Comparison of ENCODE assay signal across 8 cellular contexts in the genomic region with DNA sequence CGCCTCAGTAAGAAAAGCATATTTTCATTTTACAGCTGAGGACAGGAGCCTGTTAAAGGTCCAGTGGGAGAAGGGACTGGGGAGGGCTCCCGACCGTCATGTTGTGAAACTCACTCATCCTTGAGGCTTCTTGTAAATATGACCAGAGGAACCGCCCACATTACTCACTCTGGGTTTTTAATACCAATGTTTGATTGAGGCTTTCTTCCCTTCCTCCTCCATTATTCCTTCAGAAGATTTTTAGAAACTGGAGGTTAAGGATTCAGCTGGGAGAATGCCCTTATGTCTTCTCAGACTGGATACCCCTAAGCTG.
DNase-seq lines count a peak whose midpoint lies in the region; ATAC-seq and TF ChIP-seq lines count a peak whose summit lies in the region.

No MANE protein-coding gene starts in this region.

- no peaks in the 10 kb centered on the region for H3K9me3 Mint-ChIP-seq in activated T-cell treated with anti-CD3 and anti-CD28 coated beads, Interleukin-2, amount 50 U/mL, for 72 hours
- no peaks in the 10 kb centered on the region for H3K9me3 Mint-ChIP-seq in activated naive CD4-positive, alpha-beta T cell treated with anti-CD3 and anti-CD28 coated beads for 36 hours
- H3K9me3 Mint-ChIP-seq in endothelial cell (ENCODE audit: unreplicated experiment): no peaks in the 10 kb centered on the region

- H3K27me3 Mint-ChIP-seq in activated T-cell treated with anti-CD3 and anti-CD28 coated beads, Interleukin-2, amount 50 U/mL, for 72 hours (ENCODE audit: low read depth): no peaks in the 10 kb centered on the region
- no peaks in the 10 kb centered on the region for H3K27me3 Mint-ChIP-seq in activated naive CD4-positive, alpha-beta T cell treated with anti-CD3 and anti-CD28 coated beads for 36 hours (ENCODE audit: low read depth)
- peaks cover 2% of the 10 kb centered on the region for H3K27me3 Mint-ChIP-seq in endothelial cell (ENCODE audit: unreplicated experiment)

- TF ChIP-seq CTCF in fibroblast of villous mesenchyme (IDR thresholded peaks at IDR 0.05; ENCODE audit: insufficient read depth, low read depth, low read length) (no peak), GM20000 (IDR thresholded peaks at IDR 0.05; ENCODE audit: extremely low read depth, missing control alignments) (no peak), endothelial cell (IDR thresholded peaks at IDR 0.05; ENCODE audit: unreplicated experiment) (no peak)

- intact Hi-C loops in activated naive CD4-positive, alpha-beta T cell treated with anti-CD3 and anti-CD28 coated beads for 36 hours (cut with micrococcal nuclease): loop anchor here (2.0 kb wide), 1 partner anchor 25 kb away; no protein-coding TSS in a partner anchor

- DNase-seq in CMK (ENCODE audit: low read depth) (peak; percentile 9), fibroblast of villous mesenchyme (ENCODE audit: low read depth) (peak; percentile 91), GM20000 (ENCODE audit: low spot score) (no peak), endothelial cell (ENCODE audit: low spot score) (no peak)
- no peak for DNase-seq in activated T-cell treated with anti-CD3 and anti-CD28 coated beads, Interleukin-2, amount 50 U/mL, for 72 hours
- DNase-seq in activated naive CD4-positive, alpha-beta T cell treated with anti-CD3 and anti-CD28 coated beads for 36 hours: no peak

- no peak overlapping the region for H3K4me3 ChIP-seq in fibroblast of villous mesenchyme (ENCODE audit: low read depth, low read length)

- ATAC-seq in GM21447 (IDR thresholded peaks at IDR 0.05; ENCODE audit: unreplicated experiment) (peak; percentile 50), HG03565 (IDR thresholded peaks at IDR 0.05; ENCODE audit: unreplicated experiment) (peak; percentile 47)
- ATAC-seq in activated T-cell treated with anti-CD3 and anti-CD28 coated beads, Interleukin-2, amount 50 U/mL, for 72 hours (replicated peaks in 1 of 2): no peak

- peaks cover 2 to 3% of the 10 kb centered on the region in 2 donors for H3K36me3 Mint-ChIP-seq in activated T-cell treated with anti-CD3 and anti-CD28 coated beads, Interleukin-2, amount 50 U/mL, for 72 hours (ENCODE audit: insufficient read depth in 2 of 2)
- peaks cover 10% of the 10 kb centered on the region for H3K36me3 Mint-ChIP-seq in activated naive CD4-positive, alpha-beta T cell treated with anti-CD3 and anti-CD28 coated beads for 36 hours (ENCODE audit: low read depth)
- no peaks in the 10 kb centered on the region for H3K36me3 Mint-ChIP-seq in endothelial cell (ENCODE audit: low read depth, unreplicated experiment)

- peaks cover 26% of the 10 kb centered on the region for H3K4me1 Mint-ChIP-seq in activated T-cell treated with anti-CD3 and anti-CD28 coated beads, Interleukin-2, amount 50 U/mL, for 72 hours (ENCODE audit: low read depth)
- peaks cover 6% of the 10 kb centered on the region for H3K4me1 Mint-ChIP-seq in activated naive CD4-positive, alpha-beta T cell treated with anti-CD3 and anti-CD28 coated beads for 36 hours (ENCODE audit: low read depth)
- peaks cover 4% of the 10 kb centered on the region for H3K4me1 Mint-ChIP-seq in endothelial cell (ENCODE audit: unreplicated experiment)

- no peak overlapping the region for H3K27ac Mint-ChIP-seq in activated T-cell treated with anti-CD3 and anti-CD28 coated beads, Interleukin-2, amount 50 U/mL, for 72 hours
- no peak overlapping the region for H3K27ac Mint-ChIP-seq in activated naive CD4-positive, alpha-beta T cell treated with anti-CD3 and anti-CD28 coated beads for 36 hours
- H3K27ac Mint-ChIP-seq in endothelial cell (ENCODE audit: unreplicated experiment): no peak overlapping the region

- H3K4me3 Mint-ChIP-seq in activated T-cell treated with anti-CD3 and anti-CD28 coated beads, Interleukin-2, amount 50 U/mL, for 72 hours: no peak overlapping the region
- no peak overlapping the region for H3K4me3 Mint-ChIP-seq in activated naive CD4-positive, alpha-beta T cell treated with anti-CD3 and anti-CD28 coated beads for 36 hours
- H3K4me3 Mint-ChIP-seq in endothelial cell (ENCODE audit: unreplicated experiment): no peak overlapping the region

- CTCF ChIA-PET in activated naive CD4-positive, alpha-beta T cell treated with anti-CD3 and anti-CD28 coated beads for 36 hours (lab: Charles Lee): no interaction called here

Comparison
In these comparisons a context has a peak if more than half of its experiments do, and no peak if none do; other contexts are left out.
1. DNase-seq: peak in CMK (single experiment) and fibroblast of villous mesenchyme (single experiment); none in GM20000 (single experiment), activated T-cell treated with anti-CD3 and anti-CD28 coated beads, Interleukin-2, amount 50 U/mL, for 72 hours (0 of 2), activated naive CD4-positive, alpha-beta T cell treated with anti-CD3 and anti-CD28 coated beads for 36 hours (single experiment) and endothelial cell (single experiment).
2. ATAC-seq: peak in GM21447 (single experiment) and HG03565 (single experiment); none in activated T-cell treated with anti-CD3 and anti-CD28 coated beads, Interleukin-2, amount 50 U/mL, for 72 hours (0 of 2).